ENCODE assay signal across 10 cellular contexts in the genomic region with DNA sequence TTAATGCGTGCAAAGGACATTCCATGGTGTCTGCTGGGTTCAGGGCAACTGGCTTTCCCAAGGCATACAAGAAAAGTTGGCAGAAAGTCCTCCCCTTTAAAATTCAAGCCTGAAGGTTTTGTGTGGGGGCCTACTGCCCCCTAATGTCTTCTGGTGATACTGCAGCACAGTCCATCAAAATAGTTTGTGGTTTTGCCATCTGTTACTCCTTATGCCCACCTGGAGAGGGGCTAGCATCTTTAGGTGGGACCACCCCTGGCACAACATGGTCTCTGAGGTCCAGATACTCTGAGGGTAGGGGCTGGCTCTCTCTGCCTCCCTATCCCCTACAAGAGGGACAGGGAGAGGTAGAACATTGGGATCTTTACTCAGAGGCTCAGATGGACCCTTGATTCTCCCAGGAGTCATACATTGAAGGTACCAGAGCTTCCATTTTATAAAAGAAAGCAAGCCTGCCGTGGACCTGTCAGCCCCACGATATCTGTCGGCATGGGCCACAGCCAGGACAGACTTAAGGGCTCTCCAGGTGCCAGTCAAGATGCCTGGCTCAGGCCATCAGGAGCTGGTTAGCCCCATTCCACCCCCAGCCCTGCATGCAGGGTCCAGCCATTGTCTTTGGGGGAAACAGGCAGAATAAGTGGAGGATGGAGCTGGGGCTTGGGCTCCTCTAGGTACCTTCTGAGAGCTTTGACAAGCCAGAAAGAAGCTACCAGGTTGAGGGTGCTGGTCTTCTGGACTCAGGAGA. TPM values are rescaled to one million over a fixed set of nuclear protein-coding genes. Genes with fewer than 3 reads are reported as not detected.
DNase-seq lines count a peak whose midpoint lies in the region; ATAC-seq and TF ChIP-seq lines count a peak whose summit lies in the region.
"Had no signal": no experiment of that assay in that cellular context is flagged by ENCODE, and none has a peak within 500 bp of the region (broad histone marks: within the 10 kb centered on the region; RNA-seq: fewer than 3 reads in every experiment).

No MANE protein-coding gene starts in this region.

- intact Hi-C loops in left lung (cut with DNase I) = loop anchor here in 1 of 2 donors (10.0 kb wide), 1 partner anchor 135 kb away; no protein-coding TSS in a partner anchor

- H3K27ac ChIP-seq in left lung (no peak overlapping the region), thoracic aorta (no peak overlapping the region)

- peak; percentile 84 for TF ChIP-seq CTCF in LNCAP (IDR thresholded peaks at IDR 0.05)
- peak; percentile 72 to 89 for TF ChIP-seq CTCF in left lung (IDR thresholded peaks at IDR 0.05)
- peak; percentile 90 for TF ChIP-seq CTCF in thoracic aorta (IDR thresholded peaks at IDR 0.05)

- H3K36me3 ChIP-seq in left lung (peaks cover 0 to 61% of the 10 kb centered on the region in 2 donors), thoracic aorta (no peaks in the 10 kb centered on the region)

- ATAC-seq in left lung (peak; percentile 39), thoracic aorta (ENCODE audit: insufficient number of reproducible peaks, low FRiP score, low read depth) (peak; percentile 57), GM21786 (IDR thresholded peaks at IDR 0.05; ENCODE audit: unreplicated experiment) (no peak)

- H3K4me1 ChIP-seq in left lung = peaks cover 0 to 24% of the 10 kb centered on the region in 2 donors
- peaks cover 0 to 15% of the 10 kb centered on the region in 2 donors for H3K4me1 ChIP-seq in thoracic aorta (ENCODE audit: control insufficient read depth in 1 of 2, low read depth in 2 of 2)

- DNase-seq in NCI-H1417 (lab: John Stamatoyannopoulos, UW) (peak; percentile 35 to 68 (median 44)), NCI-H1417 treated with DMSO at 0.1 percent for 48 hours (lab: John Stamatoyannopoulos, UW) (no peak), T-helper 9 cell (peak; percentile 22), cerebellar cortex (ENCODE audit: low spot score) (peak; percentile 81), left lung (peak in 1 of 2 donors; percentile 29), thoracic aorta (ENCODE audit: low spot score) (no peak)
- DNase-seq: activated T-cell treated with anti-CD3 and anti-CD28 coated beads, Interleukin-2, amount 50 U/mL, for 4 hours had no signal

- H3K4me3 ChIP-seq in left lung = no peak overlapping the region
- H3K4me3 ChIP-seq in thoracic aorta = no peak overlapping the region
- H3K4me3 ChIP-seq: BLaER1 treated with 17β-estradiol and CSF1 and Interleukin-3, amounts not matched to agents 10 nM and 100 nM had no signal

- H3K27me3 ChIP-seq in left lung (no peaks in the 10 kb centered on the region), thoracic aorta (replicated peaks; ENCODE audit: insufficient read depth) (no peaks in the 10 kb centered on the region)
- H3K27me3 ChIP-seq: BLaER1 treated with 17β-estradiol and CSF1 and Interleukin-3, amounts not matched to agents 10 nM and 100 nM had no signal

- H3K9me3 ChIP-seq in left lung (no peaks in the 10 kb centered on the region), thoracic aorta (no peaks in the 10 kb centered on the region)
- H3K9me3 ChIP-seq: BLaER1 treated with 17β-estradiol and CSF1 and Interleukin-3, amounts not matched to agents 10 nM and 100 nM had no signal

RNA-seq across cellular contexts. Expression of a gene that starts 6.3 kb away (rescaled TPM):
- 10 to 100 TPM; 47.9 to 62.6 TPM for total RNA-seq in left lung
- total RNA-seq in thoracic aorta = 1 to 10 TPM; 2.0 to 9.1 TPM

RNA-seq across cellular contexts. Expression of a gene that starts 15.6 kb away (rescaled TPM):
- total RNA-seq in left lung (10 to 100 TPM; 34.5 to 35.1 TPM), thoracic aorta (10 to 100 TPM; 17.8 to 34.9 TPM)

RNA-seq across cellular contexts. Expression of a gene that starts 34.7 kb away (rescaled TPM):
- total RNA-seq in left lung (10 to 100 TPM; 47.4 to 55.6 TPM), thoracic aorta (100 to 1,000 TPM in 1 of 2 donors, 10 to 100 TPM in 1; 92.1 to 125 TPM)

Comparison
In these comparisons a context has a peak if more than half of its experiments do, and no peak if none do; other contexts are left out.
1. DNase-seq: peak in NCI-H1417 (3 of 3), T-helper 9 cell (single experiment) and cerebellar cortex (single experiment); none in NCI-H1417 treated with DMSO at 0.1 percent for 48 hours (single experiment) and thoracic aorta (single experiment).
2. RNA of a gene that starts 6.3 kb away (total RNA-seq): 47.9 to 62.6 TPM in left lung; 2.0 to 9.1 TPM in thoracic aorta; every median in the first group is over 4 times any median in the second.
3. Peak in every context shown above with its lines, with median percentiles within 50 percentile points of each other: CTCF ChIP-seq.